In the genomic region with DNA sequence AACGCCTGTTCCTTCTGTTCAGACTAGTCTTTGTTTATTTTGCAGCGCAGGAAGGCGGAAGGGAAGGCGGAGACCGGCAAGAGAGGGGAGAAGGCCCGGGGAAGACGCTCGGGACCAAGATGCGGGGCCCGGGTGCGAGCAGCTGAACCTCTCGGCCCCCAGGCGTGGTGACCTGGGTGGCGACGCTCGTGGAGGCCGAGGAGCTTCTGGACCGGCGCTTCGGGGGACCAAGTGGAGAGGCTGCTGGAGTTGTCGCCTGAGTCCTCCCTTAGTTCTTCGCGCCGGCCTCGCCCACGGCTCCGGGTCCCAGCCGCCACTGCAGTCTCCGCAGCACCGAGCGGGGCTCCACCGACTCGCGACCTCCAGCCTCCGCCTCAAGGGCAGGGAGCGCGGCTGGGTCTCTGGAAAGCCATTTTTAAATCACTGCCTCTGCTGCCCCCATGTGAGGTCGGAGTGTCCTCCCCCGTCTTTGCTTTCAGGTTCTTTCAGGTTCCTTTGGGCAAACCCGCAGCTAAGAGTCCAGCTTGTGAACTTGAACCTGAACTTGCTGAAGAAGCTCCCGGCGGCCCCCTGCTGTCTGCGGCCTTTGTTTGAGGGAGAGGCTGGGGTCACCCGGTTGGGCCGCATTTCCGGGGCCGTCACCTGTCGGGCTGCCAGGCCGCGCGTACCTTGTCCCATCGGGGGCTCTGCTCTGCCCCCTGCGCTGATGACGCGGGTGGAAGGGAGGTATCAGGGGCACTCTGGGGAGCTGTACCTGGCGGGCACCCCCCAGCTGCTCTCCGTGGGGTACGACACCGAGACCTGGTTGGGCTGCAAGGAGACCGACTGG, we compare ENCODE assay signal across 8 cellular contexts.
DNase-seq lines count a peak whose midpoint lies in the region; ATAC-seq lines count a peak whose summit lies in the region.

No MANE protein-coding gene starts in this region.

- peaks cover 16% of the 10 kb centered on the region for H3K27me3 Mint-ChIP-seq in activated naive CD8-positive, alpha-beta T cell treated with anti-CD3 and anti-CD28 coated beads, Interleukin-2, amount 10 ng/mL, durations not matched to agents 7 days and 5 days

- peaks cover 7% of the 10 kb centered on the region for H3K4me1 Mint-ChIP-seq in activated naive CD8-positive, alpha-beta T cell treated with anti-CD3 and anti-CD28 coated beads, Interleukin-2, amount 10 ng/mL, durations not matched to agents 7 days and 5 days

- peak; percentile 73 for ATAC-seq in GM18511 (IDR thresholded peaks at IDR 0.05; ENCODE audit: unreplicated experiment)
- ATAC-seq in activated naive CD8-positive, alpha-beta T cell treated with anti-CD3 and anti-CD28 coated beads, Interleukin-2, amount 10 ng/mL, durations not matched to agents 7 days and 5 days (ENCODE audit: low read depth), result peak; percentile 56
- no peak for ATAC-seq in HG02763 (IDR thresholded peaks at IDR 0.05; ENCODE audit: unreplicated experiment)

- no peaks in the 10 kb centered on the region for H3K36me3 Mint-ChIP-seq in activated naive CD8-positive, alpha-beta T cell treated with anti-CD3 and anti-CD28 coated beads, Interleukin-2, amount 10 ng/mL, durations not matched to agents 7 days and 5 days

- H3K27ac Mint-ChIP-seq in activated naive CD8-positive, alpha-beta T cell treated with anti-CD3 and anti-CD28 coated beads, Interleukin-2, amount 10 ng/mL, durations not matched to agents 7 days and 5 days, result peak overlapping the region; percentile 85

- DNase-seq in NCI-H146 (lab: John Stamatoyannopoulos, UW) (peak; percentile 91), iris pigment epithelial cell (ENCODE audit: low read depth) (peak; percentile 30), NCI-H128 (lab: John Stamatoyannopoulos, UW; ENCODE audit: unreplicated experiment) (no peak), GM19238 (ENCODE audit: insufficient read length, low spot score) (no peak)
- DNase-seq in activated naive CD8-positive, alpha-beta T cell treated with anti-CD3 and anti-CD28 coated beads, Interleukin-2, amount 10 ng/mL, durations not matched to agents 7 days and 5 days, result peak; percentile 61
- peak; percentile 8 for DNase-seq in stimulated activated CD8-positive, alpha-beta memory T cell treated with anti-CD3 and anti-CD28 coated beads, Interleukin-12 subunit alpha, Interleukin-12 subunit beta, amount 100 ng/mL, for 4 hours (ENCODE audit: low read depth)

- POLR2A ChIA-PET in activated naive CD8-positive, alpha-beta T cell treated with anti-CD3 and anti-CD28 coated beads, Interleukin-2, amount 10 ng/mL, durations not matched to agents 7 days and 5 days (lab: Charles Lee), result interaction anchor here (0.7 kb wide), 1 partner anchor 23 kb away, joined by 4 read pairs; no protein-coding TSS in a partner anchor

- H3K4me3 Mint-ChIP-seq in activated naive CD8-positive, alpha-beta T cell treated with anti-CD3 and anti-CD28 coated beads, Interleukin-2, amount 10 ng/mL, durations not matched to agents 7 days and 5 days, result peak overlapping the region; percentile 86

- H3K9me3 Mint-ChIP-seq in activated naive CD8-positive, alpha-beta T cell treated with anti-CD3 and anti-CD28 coated beads, Interleukin-2, amount 10 ng/mL, durations not matched to agents 7 days and 5 days, result no peaks in the 10 kb centered on the region

Comparison
In these comparisons a context has a peak if more than half of its experiments do, and no peak if none do; other contexts are left out.
1. DNase-seq: peak in NCI-H146 (single experiment), activated naive CD8-positive, alpha-beta T cell treated with anti-CD3 and anti-CD28 coated beads, Interleukin-2, amount 10 ng/mL, durations not matched to agents 7 days and 5 days (single experiment), iris pigment epithelial cell (single experiment) and stimulated activated CD8-positive, alpha-beta memory T cell treated with anti-CD3 and anti-CD28 coated beads, Interleukin-12 subunit alpha, Interleukin-12 subunit beta, amount 100 ng/mL, for 4 hours (single experiment); none in NCI-H128 (single experiment) and GM19238 (single experiment).